ENCODE assay signal across 33 cellular contexts in the genomic region with DNA sequence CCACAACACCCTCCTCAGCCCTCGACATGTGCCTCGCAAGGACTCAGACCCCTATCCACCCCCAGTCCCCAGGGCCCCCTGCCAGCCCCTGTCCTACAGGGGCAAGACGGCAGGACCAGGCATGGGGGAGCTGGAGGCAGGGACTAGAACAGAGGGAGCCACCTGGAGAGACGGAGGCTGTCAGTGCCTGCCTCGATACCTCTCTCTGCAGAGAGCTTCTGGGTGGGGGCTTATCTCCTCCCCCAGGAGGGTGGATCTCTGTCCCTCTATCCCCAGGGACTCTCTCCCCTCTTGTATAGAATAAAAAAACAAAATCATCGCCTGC. TPM values are rescaled to one million over a fixed set of nuclear protein-coding genes. Genes with fewer than 3 reads are reported as not detected.
"Had no signal": no experiment of that assay in that cellular context is flagged by ENCODE, and none has a peak within 500 bp of the region (broad histone marks: within the 10 kb centered on the region; RNA-seq: fewer than 3 reads in every experiment).

No MANE protein-coding gene starts in this region.

- H3K4me3 ChIP-seq: adrenal gland, breast epithelium, cardiac muscle cell, colonic mucosa, esophagus squamous epithelium, gastroesophageal sphincter had no signal

- H3K27me3 ChIP-seq: adrenal gland, cardiac muscle cell, colonic mucosa had no signal

- ATAC-seq: activated naive CD8-positive, alpha-beta T cell treated with anti-CD3 and anti-CD28 coated beads, Interleukin-2, amount 50 U/mL, for 24 hours; gastroesophageal sphincter; T-helper 17 cell had no signal

- H3K36me3 ChIP-seq: adrenal gland, breast epithelium, cardiac muscle cell, colonic mucosa, esophagus squamous epithelium, gastroesophageal sphincter had no signal

- H3K4me1 ChIP-seq: adrenal gland, breast epithelium had no signal

- FAIRE-seq: endometrium, endothelial cell of umbilical vein had no signal

- H3K27ac ChIP-seq: adrenal gland, breast epithelium, cardiac muscle cell, colonic mucosa, epithelial cell of prostate, esophagus squamous epithelium, gastroesophageal sphincter had no signal

- DNase-seq: activated CD4-positive, alpha-beta memory T cell treated with anti-CD3 and anti-CD28 coated beads, Interleukin-2, amount 10 ng/mL, durations not matched to agents 7 days and 5 days; activated CD4-positive, alpha-beta T cell treated with anti-CD3 and anti-CD28 coated beads for 1 hour; activated CD4-positive, alpha-beta T cell treated with anti-CD3 and anti-CD28 coated beads for 4 hours; activated CD4-positive, alpha-beta T cell treated with anti-CD3 and anti-CD28 coated beads, Interleukin-2, amount 10 ng/mL, durations not matched to agents 7 days and 5 days; activated CD4-positive, alpha-beta T cell treated with anti-CD3 and anti-CD28 coated beads, Interleukin-2, amount 50 U/mL, for 4 hours; activated effector memory CD4-positive, alpha-beta T cell treated with anti-CD3 and anti-CD28 coated beads, Interleukin-2, amount 50 U/mL, for 16 hours; activated naive CD4-positive, alpha-beta T cell treated with anti-CD3 and anti-CD28 coated beads for 36 hours; activated naive CD8-positive, alpha-beta T cell treated with anti-CD3 and anti-CD28 coated beads for 36 hours; activated naive CD8-positive, alpha-beta T cell treated with anti-CD3 and anti-CD28 coated beads, Interleukin-2, amount 50 U/mL, for 24 hours; activated T-cell treated with anti-CD3 and anti-CD28 coated beads, Interleukin-2, amount 50 U/mL, for 1 hour; activated T-cell treated with anti-CD3 and anti-CD28 coated beads, Interleukin-2, amount 50 U/mL, for 48 hours; adrenal gland; amygdala; central memory CD4-positive, alpha-beta T cell; cerebellar nuclear complex; colonic mucosa; effector CD8-positive, alpha-beta T cell; esophagus squamous epithelium; foreskin melanocyte; T-helper 1 cell; T-helper 17 cell had no signal

- H3K9me3 ChIP-seq: adrenal gland, breast epithelium, colonic mucosa, esophagus squamous epithelium, gastroesophageal sphincter had no signal

RNA-seq across cellular contexts. Expression of a gene that starts 2.0 kb away (rescaled TPM):
- total RNA-seq: activated CD4-positive, alpha-beta memory T cell treated with anti-CD3 and anti-CD28 coated beads, Interleukin-2, amount 10 ng/mL, durations not matched to agents 7 days and 5 days; activated CD4-positive, alpha-beta T cell treated with anti-CD3 and anti-CD28 coated beads, Interleukin-2, amount 10 ng/mL, durations not matched to agents 7 days and 5 days; activated naive CD4-positive, alpha-beta T cell treated with anti-CD3 and anti-CD28 coated beads for 36 hours; activated naive CD8-positive, alpha-beta T cell treated with anti-CD3 and anti-CD28 coated beads for 36 hours; activated T-helper 1 cell treated with anti-CD3 and anti-CD28 coated beads, Interleukin-12 subunit alpha, Interleukin-12 subunit beta, Interleukin-2, Interleukin-4 antibody, amounts not matched to agents 30 ng/mL and 10 ng/mL and 1 ng/mL, durations not matched to agents 14 hours and 24 hours and 36 hours; activated T-helper 2 cell treated with anti-CD3 and anti-CD28 coated beads, Interferon-gamma antibody, Interleukin-2, Interleukin-4, amounts not matched to agents 10 μg/mL and 5 μg/mL and 100 μg/mL, durations not matched to agents 14 hours and 24 hours and 36 hours; breast epithelium; dermis microvascular lymphatic vessel endothelial cell; endothelial cell of umbilical vein; esophagus squamous epithelium; fibroblast of lung; fibroblast of villous mesenchyme; glomerular endothelial cell; T-helper 17 cell had no signal
- polyA plus RNA-seq: endothelial cell of umbilical vein, fibroblast of lung had no signal

RNA-seq across cellular contexts. Expression of a gene that starts 17.6 kb away (rescaled TPM):
- total RNA-seq: endothelial cell of umbilical vein, fibroblast of villous mesenchyme had no signal
- polyA plus RNA-seq: fibroblast of lung had no signal
